ENCODE assay signal across 1 cellular context in genomic region chr11:66856496-66857233, GRCh38.
TF ChIP-seq lines count a peak whose summit lies in the region.

TSS of gene LRFN4 (plus strand) at chr11:66857064. CDS start at chr11:66857745, 681 bp downstream.

TF ChIP-seq in HepG2, 621 proteins besides CTCF, POLR2A, EP300 and RAD21 (continued from another document):
- no peak for TF ChIP-seq CHD4 (IDR thresholded peaks at IDR 0.05; ENCODE audit: borderline replicate concordance, low read length)
- TF ChIP-seq ZFY (CRISPR knock-in tag; IDR thresholded peaks at IDR 0.05), result peak; percentile 8; the same call in 1 of the 2 replicates
- peak; percentile 74; the same call in 1 of the 2 replicates for TF ChIP-seq ARNTL (CRISPR knock-in tag; IDR thresholded peaks at IDR 0.05)
- no peak for TF ChIP-seq SOX5 (CRISPR knock-in tag; IDR thresholded peaks at IDR 0.05; ENCODE audit: borderline replicate concordance)
TF ChIP-seq in HepG2: peak in this region for 25.
